11 cellular contexts compared by ENCODE assay signal in the genomic region with DNA sequence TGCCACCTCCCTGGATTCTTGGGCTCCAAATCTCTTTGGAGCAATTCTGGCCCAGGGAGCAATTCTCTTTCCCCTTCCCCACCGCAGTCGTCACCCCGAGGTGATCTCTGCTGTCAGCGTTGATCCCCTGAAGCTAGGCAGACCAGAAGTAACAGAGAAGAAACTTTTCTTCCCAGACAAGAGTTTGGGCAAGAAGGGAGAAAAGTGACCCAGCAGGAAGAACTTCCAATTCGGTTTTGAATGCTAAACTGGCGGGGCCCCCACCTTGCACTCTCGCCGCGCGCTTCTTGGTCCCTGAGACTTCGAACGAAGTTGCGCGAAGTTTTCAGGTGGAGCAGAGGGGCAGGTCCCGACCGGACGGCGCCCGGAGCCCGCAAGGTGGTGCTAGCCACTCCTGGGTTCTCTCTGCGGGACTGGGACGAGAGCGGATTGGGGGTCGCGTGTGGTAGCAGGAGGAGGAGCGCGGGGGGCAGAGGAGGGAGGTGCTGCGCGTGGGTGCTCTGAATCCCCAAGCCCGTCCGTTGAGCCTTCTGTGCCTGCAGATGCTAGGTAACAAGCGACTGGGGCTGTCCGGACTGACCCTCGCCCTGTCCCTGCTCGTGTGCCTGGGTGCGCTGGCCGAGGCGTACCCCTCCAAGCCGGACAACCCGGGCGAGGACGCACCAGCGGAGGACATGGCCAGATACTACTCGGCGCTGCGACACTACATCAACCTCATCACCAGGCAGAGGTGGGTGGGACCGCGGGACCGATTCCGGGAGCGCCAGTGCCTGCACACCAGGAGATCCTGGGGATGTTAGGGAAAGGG. TPM values are rescaled to one million over a fixed set of nuclear protein-coding genes. Genes with fewer than 3 reads are reported as not detected.
DNase-seq lines count a peak whose midpoint lies in the region; ATAC-seq, FAIRE-seq and TF ChIP-seq lines count a peak whose summit lies in the region.
"Had no signal": no experiment of that assay in that cellular context is flagged by ENCODE, and none has a peak within 500 bp of the region (broad histone marks: within the 10 kb centered on the region; RNA-seq: fewer than 3 reads in every experiment).

No MANE protein-coding gene starts in this region.

- peak overlapping the region; percentile 6 to 82 (median 58) for H3K4me3 Mint-ChIP-seq in naive thymus-derived CD4-positive, alpha-beta T cell

- H3K4me1 Mint-ChIP-seq in naive thymus-derived CD4-positive, alpha-beta T cell = peaks cover under 1 to 29% (median 18%) of the 10 kb centered on the region in 7 donors

- peaks cover 48 to 68% (median 51%) of the 10 kb centered on the region in 5 donors for H3K27me3 Mint-ChIP-seq in naive thymus-derived CD4-positive, alpha-beta T cell

- peaks cover 0 to 3% (median 0%) of the 10 kb centered on the region in 11 donors for H3K9me3 Mint-ChIP-seq in naive thymus-derived CD4-positive, alpha-beta T cell

- no peak for FAIRE-seq in GM12878 (lab: Jason Lieb, UNC)

- intact Hi-C loops in A673 (cut with micrococcal nuclease; ENCODE audit: unreplicated experiment) (loop anchor here (5.0 to 10.0 kb wide), 3 partner anchors 210 to 423 kb away; no protein-coding TSS in a partner anchor), GM12878 (cut with micrococcal nuclease; ENCODE audit: unreplicated experiment) (no loop called here)
- intact Hi-C loops in naive thymus-derived CD4-positive, alpha-beta T cell (cut with micrococcal nuclease) = no loop called here

- no peaks in the 10 kb centered on the region for H4K20me1 ChIP-seq in GM12878 (ENCODE audit: control insufficient read depth, insufficient read depth)

- TF ChIP-seq CTCF in A673 (conservative IDR thresholded peaks at IDR 0.05; ENCODE audit: low read depth, low read length) (no peak), GM13976 (IDR thresholded peaks at IDR 0.05; ENCODE audit: borderline replicate concordance, control extremely low read depth, extremely low read depth, insufficient read depth, missing control alignments) (no peak), GM12878 (IDR thresholded peaks at IDR 0.05 in 2 of 3, conservative IDR thresholded peaks at IDR 0.05 in 1 of 3; ENCODE audit: control insufficient read depth in 2 of 3, extremely low read depth in 1 of 3, insufficient read depth in 1 of 3, low read depth in 3 of 3, low read length in 3 of 3) (no peak)

- H3K4me1 ChIP-seq in A673 (ENCODE audit: insufficient read depth, low read length, poor library complexity, severe bottlenecking) = peaks cover 14% of the 10 kb centered on the region
- H3K4me1 ChIP-seq in GM12878 (ENCODE audit: control insufficient read depth, insufficient read depth, low read length) = peaks cover 8% of the 10 kb centered on the region; the same call in 1 of the 2 replicates
- H3K4me1 ChIP-seq in naive thymus-derived CD4-positive, alpha-beta T cell (ENCODE audit: control insufficient read depth in 2 of 2, insufficient read depth in 2 of 2, low read length in 2 of 2) = peaks cover 0 to 8% of the 10 kb centered on the region in 2 donors

- H3K4me2 ChIP-seq in GM12878 (ENCODE audit: control insufficient read depth, insufficient read depth) = peak overlapping the region; percentile 77

- no peak for TF ChIP-seq POLR2A in GM12878 (IDR thresholded peaks at IDR 0.05; ENCODE audit: low read depth, low read length)

- no peak for TF ChIP-seq RAD21 in GM12878 (IDR thresholded peaks at IDR 0.05; ENCODE audit: insufficient read depth, low read depth, low read length)

- WGBS in GM12878 (ENCODE audit: insufficient coverage, insufficient replicate concordance, low lambda C conversion rate, missing lambda C conversion rate) = 28% methylated on average over 45 of the region's 51 CpGs

- no peaks in the 10 kb centered on the region for H3K36me3 ChIP-seq in A673 (ENCODE audit: insufficient read depth, low read length, poor library complexity, severe bottlenecking)
- H3K36me3 ChIP-seq in GM12878 (ENCODE audit: control insufficient read depth in 2 of 2, insufficient read depth in 2 of 2, low read length in 1 of 2) = no peaks in the 10 kb centered on the region
- H3K36me3 ChIP-seq in naive thymus-derived CD4-positive, alpha-beta T cell (ENCODE audit: control insufficient read depth in 2 of 3, insufficient read depth in 3 of 3, low read length in 3 of 3) = no peaks in the 10 kb centered on the region

- H3K4me3 ChIP-seq in A673 (ENCODE audit: low read depth, low read length, poor library complexity, severe bottlenecking) (peak overlapping the region; percentile 50), GM12878 (peak overlapping the region; percentile 43)
- H3K4me3 ChIP-seq in naive thymus-derived CD4-positive, alpha-beta T cell (ENCODE audit: low read length) = peak overlapping the region; percentile 9

- POLR2A ChIA-PET in A673 (lab: Charles Lee; ENCODE audit: low non-redundant PET) = no interaction called here
- POLR2A ChIA-PET in GM12878 (lab: Charles Lee) = no interaction called here
- POLR2A ChIA-PET in naive thymus-derived CD4-positive, alpha-beta T cell (lab: Charles Lee) = no interaction called here

- SMC1A ChIA-PET in GM12878 (lab: Charles Lee; ENCODE audit: uncharacterized antibody, unreplicated experiment) = no interaction called here

- no peaks in the 10 kb centered on the region for H3K79me2 ChIP-seq in GM12878 (ENCODE audit: control insufficient read depth, insufficient read depth, low read length)

- no peak overlapping the region for H3K9ac ChIP-seq in GM12878 (ENCODE audit: control insufficient read depth, insufficient read depth, low read length)

- no peak overlapping the region for H3K27ac Mint-ChIP-seq in naive thymus-derived CD4-positive, alpha-beta T cell

- CTCF ChIA-PET in A673 (lab: Charles Lee) = no interaction called here
- CTCF ChIA-PET in GM12878 (lab: Yijun Ruan, JAX) = no interaction called here
- CTCF ChIA-PET in naive thymus-derived CD4-positive, alpha-beta T cell (lab: Charles Lee) = no interaction called here

- ATAC-seq in GM12878 = peak; percentile 43
- ATAC-seq in naive thymus-derived CD4-positive, alpha-beta T cell = no peak
- ATAC-seq in HG03097 (IDR thresholded peaks at IDR 0.05; ENCODE audit: low FRiP score, unreplicated experiment) = no peak
- ATAC-seq: Right ventricle myocardium inferior had no signal

- H3K27me3 ChIP-seq in A673 (replicated peaks; ENCODE audit: insufficient read depth, low read depth, low read length, poor library complexity) = no peaks in the 10 kb centered on the region
- H3K27me3 ChIP-seq in GM12878 (replicated peaks in 1 of 2; ENCODE audit: control insufficient read depth in 2 of 2, insufficient read depth in 2 of 2, low read length in 1 of 2) = peaks cover 15 to 19% of the 10 kb centered on the region in 2 experiments
- peaks cover 0 to 21% of the 10 kb centered on the region in 2 donors for H3K27me3 ChIP-seq in naive thymus-derived CD4-positive, alpha-beta T cell (ENCODE audit: control insufficient read depth in 2 of 2, insufficient read depth in 2 of 2, low read length in 2 of 2)

- RAD21 ChIA-PET in GM12878 (lab: Charles Lee; ENCODE audit: unreplicated experiment) = no interaction called here

- DNase-seq in A673 (ENCODE audit: low spot score) (no peak), GM13976 (ENCODE audit: low spot score) (peak; percentile 31), GM12878 (ENCODE audit: low read depth, low spot score) (no peak), DMS153 (lab: John Stamatoyannopoulos, UW) (no peak), NCI-H2107 treated with DMSO at 0.1 percent for 48 hours (lab: John Stamatoyannopoulos, UW; ENCODE audit: unreplicated experiment) (no peak), DMS79 (lab: John Stamatoyannopoulos, UW) (no peak)
- no peak for DNase-seq in naive thymus-derived CD4-positive, alpha-beta T cell
- DNase-seq: activated CD8-positive, alpha-beta memory T cell treated with anti-CD3 and anti-CD28 coated beads, Interleukin-2, amount 50 U/mL, for 4 hours had no signal

- no peak overlapping the region; the same call in 1 of the 2 replicates for H2AFZ ChIP-seq in GM12878 (ENCODE audit: control insufficient read depth, low read depth, low read length)

- H3K36me3 Mint-ChIP-seq in naive thymus-derived CD4-positive, alpha-beta T cell = peaks cover 0 to 2% (median 0%) of the 10 kb centered on the region in 5 donors

- in situ Hi-C loops in GM13976 (cut with MboI; ENCODE audit: low sequenced_read_pairs, unreplicated experiment) (no loop called here), GM12878 (cut with MboI) (no loop called here)

- H3K27ac ChIP-seq in A673 (ENCODE audit: low read depth, low read length, poor library complexity, severe bottlenecking) (no peak overlapping the region), GM12878 (ENCODE audit: control insufficient read depth, insufficient read depth) (no peak overlapping the region)
- H3K27ac ChIP-seq in naive thymus-derived CD4-positive, alpha-beta T cell (ENCODE audit: low read depth, low read length) = no peak overlapping the region

- no peak for TF ChIP-seq EP300 in GM12878 (IDR thresholded peaks at IDR 0.05; ENCODE audit: borderline replicate concordance in 1 of 2, control insufficient read depth in 1 of 2, low read depth in 2 of 2, low read length in 2 of 2)

- BruUV-seq in A673 (replicated peaks; lab: Mats Ljungman, UMichigan) = no TSS peak
- no TSS peak for BruUV-seq in GM12878 (replicated peaks; lab: Mats Ljungman, UMichigan)

- H3K9me3 ChIP-seq in A673 (ENCODE audit: low read depth, low read length, poor library complexity, severe bottlenecking) = no peaks in the 10 kb centered on the region
- no peaks in the 10 kb centered on the region for H3K9me3 ChIP-seq in GM12878 (replicated peaks; ENCODE audit: control insufficient read depth, insufficient read depth, low read length)
- H3K9me3 ChIP-seq in naive thymus-derived CD4-positive, alpha-beta T cell (ENCODE audit: control insufficient read depth in 2 of 3, low read length in 3 of 3) = no peaks in the 10 kb centered on the region

RNA-seq across cellular contexts. Expression of gene NPY, which starts 0.9 kb away (rescaled TPM):
- total RNA-seq in A673 (2021) = 34.4 and 40.1 TPM in 2 replicates
- not detected in 2 replicates for total RNA-seq in GM12878 (2013; cell fraction: nucleolus; rRNA removed)
- total RNA-seq in GM12878 (2014; rRNA removed) = not detected in 2 replicates
- total RNA-seq in GM12878 (2014; rRNA removed; fragmentation: Illumina TruSeq; extraction: Trizol) = not detected in 2 replicates
- not detected in 2 replicates for total RNA-seq in GM12878 (2021)
- not detected for polyA plus RNA-seq in GM12878 (2011; ENCODE audit: low read depth)
- not detected in 2 replicates for polyA plus RNA-seq in GM12878 (2011; rRNA removed)
- not detected in 2 replicates for polyA plus RNA-seq in GM12878 (2011; cell fraction: cytosol; rRNA removed)
- polyA plus RNA-seq in GM12878 (2011; cell fraction: nucleus; rRNA removed) = not detected in 2 replicates
- polyA plus RNA-seq in GM12878 (2012) = not detected in 2 replicates
- not detected in 2 replicates for polyA plus RNA-seq in GM12878 (2014; fragmentation: Illumina TruSeq; extraction: Trizol)
- not detected for polyA plus RNA-seq in GM12878 (2014; fragmentation: Nextera tagmentation; extraction: Ambion mirVana)
- not detected in 2 replicates for polyA plus RNA-seq in GM12878 (2014; rRNA removed)
- polyA plus RNA-seq in GM12878 (2016; fragmentation: Nextera tagmentation; extraction: Ambion mirVana) = not detected
- polyA minus RNA-seq in GM12878 (2011; rRNA and poly(A)+ RNA removed) = not detected in 2 replicates
- not detected in 2 replicates for polyA minus RNA-seq in GM12878 (2011; cell fraction: cytosol; rRNA and poly(A)+ RNA removed)
- not detected in 2 replicates for polyA minus RNA-seq in GM12878 (2011; cell fraction: nucleus; rRNA and poly(A)+ RNA removed)
- total RNA-seq in naive thymus-derived CD4-positive, alpha-beta T cell = not detected
- not detected for polyA plus RNA-seq in naive thymus-derived CD4-positive, alpha-beta T cell
- total RNA-seq: epithelial cell of proximal tubule, Right ventricle myocardium inferior had no signal

Comparison
In these comparisons a context has a peak if more than half of its experiments do, and no peak if none do; other contexts are left out.
1. RNA of gene NPY, which starts 0.9 kb away (total RNA-seq): 34.4 to 40.1 TPM in A673; not detected in GM12878 and not detected in naive thymus-derived CD4-positive, alpha-beta T cell; every median in the first group is over 10 times any median in the second.
2. Peak in every context shown above with its lines, with median percentiles within 50 percentile points of each other: H3K4me3 ChIP-seq.